Comparison of ENCODE assay signal across 1 cellular context in the genomic region with DNA sequence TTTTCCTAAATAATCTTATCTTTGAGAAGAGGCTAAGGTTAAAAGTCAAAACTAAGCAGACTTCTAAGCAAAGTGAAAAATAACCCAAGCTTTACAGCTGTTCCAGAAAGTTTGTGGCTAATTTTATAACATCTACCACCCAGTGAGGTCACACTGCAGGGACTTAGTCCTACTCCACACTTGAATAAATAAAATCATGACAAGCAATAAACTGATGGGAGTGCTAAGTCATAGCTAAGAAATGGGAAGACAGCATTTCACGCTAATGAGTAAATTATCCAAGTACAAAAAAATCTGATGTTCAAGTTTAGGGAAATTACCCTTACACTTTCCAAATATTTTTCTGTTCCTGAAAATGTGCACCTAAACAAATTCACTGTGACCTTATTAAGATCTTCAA.
TF ChIP-seq lines count a peak whose summit lies in the region.

No MANE protein-coding gene starts in this region.

TF ChIP-seq in HEK293, 187 proteins besides CTCF, POLR2A, EP300 and RAD21 (continued from another document):
- TF ChIP-seq ZNF585B (tag by site-specific recombination; IDR thresholded peaks at IDR 0.05) (no peak), ZNF394 (tag by site-specific recombination; IDR thresholded peaks at IDR 0.05; ENCODE audit: borderline replicate concordance) (no peak), ZBTB48 (tag by site-specific recombination; IDR thresholded peaks at IDR 0.05) (no peak), REPIN1 (tag by site-specific recombination; IDR thresholded peaks at IDR 0.05; ENCODE audit: low read depth) (no peak), ZNF561 (tag by site-specific recombination; IDR thresholded peaks at IDR 0.05; ENCODE audit: borderline replicate concordance) (0 out of 2 replicates have a peak, but pooled peaks have one; percentile 15)
- TF ChIP-seq, protein P1, sequence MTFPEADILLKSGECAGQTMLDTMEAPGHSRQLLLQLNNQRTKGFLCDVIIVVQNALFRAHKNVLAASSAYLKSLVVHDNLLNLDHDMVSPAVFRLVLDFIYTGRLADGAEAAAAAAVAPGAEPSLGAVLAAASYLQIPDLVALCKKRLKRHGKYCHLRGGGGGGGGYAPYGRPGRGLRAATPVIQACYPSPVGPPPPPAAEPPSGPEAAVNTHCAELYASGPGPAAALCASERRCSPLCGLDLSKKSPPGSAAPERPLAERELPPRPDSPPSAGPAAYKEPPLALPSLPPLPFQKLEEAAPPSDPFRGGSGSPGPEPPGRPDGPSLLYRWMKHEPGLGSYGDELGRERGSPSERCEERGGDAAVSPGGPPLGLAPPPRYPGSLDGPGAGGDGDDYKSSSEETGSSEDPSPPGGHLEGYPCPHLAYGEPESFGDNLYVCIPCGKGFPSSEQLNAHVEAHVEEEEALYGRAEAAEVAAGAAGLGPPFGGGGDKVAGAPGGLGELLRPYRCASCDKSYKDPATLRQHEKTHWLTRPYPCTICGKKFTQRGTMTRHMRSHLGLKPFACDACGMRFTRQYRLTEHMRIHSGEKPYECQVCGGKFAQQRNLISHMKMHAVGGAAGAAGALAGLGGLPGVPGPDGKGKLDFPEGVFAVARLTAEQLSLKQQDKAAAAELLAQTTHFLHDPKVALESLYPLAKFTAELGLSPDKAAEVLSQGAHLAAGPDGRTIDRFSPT (tag by site-specific recombination; IDR thresholded peaks at IDR 0.05) = 0 out of 2 replicates have a peak, but pooled peaks have one; percentile 23
- TF ChIP-seq, protein P2, sequence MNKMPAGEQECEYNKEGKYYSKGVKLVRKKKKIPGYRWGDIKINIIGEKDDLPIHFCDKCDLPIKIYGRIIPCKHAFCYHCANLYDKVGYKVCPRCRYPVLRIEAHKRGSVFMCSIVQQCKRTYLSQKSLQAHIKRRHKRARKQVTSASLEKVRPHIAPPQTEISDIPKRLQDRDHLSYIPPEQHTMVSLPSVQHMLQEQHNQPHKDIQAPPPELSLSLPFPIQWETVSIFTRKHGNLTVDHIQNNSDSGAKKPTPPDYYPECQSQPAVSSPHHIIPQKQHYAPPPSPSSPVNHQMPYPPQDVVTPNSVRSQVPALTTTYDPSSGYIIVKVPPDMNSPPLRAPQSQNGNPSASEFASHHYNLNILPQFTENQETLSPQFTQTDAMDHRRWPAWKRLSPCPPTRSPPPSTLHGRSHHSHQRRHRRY (tag by site-specific recombination; IDR thresholded peaks at IDR 0.05) = no peak
